29 cellular contexts compared by ENCODE assay signal in the genomic region with DNA sequence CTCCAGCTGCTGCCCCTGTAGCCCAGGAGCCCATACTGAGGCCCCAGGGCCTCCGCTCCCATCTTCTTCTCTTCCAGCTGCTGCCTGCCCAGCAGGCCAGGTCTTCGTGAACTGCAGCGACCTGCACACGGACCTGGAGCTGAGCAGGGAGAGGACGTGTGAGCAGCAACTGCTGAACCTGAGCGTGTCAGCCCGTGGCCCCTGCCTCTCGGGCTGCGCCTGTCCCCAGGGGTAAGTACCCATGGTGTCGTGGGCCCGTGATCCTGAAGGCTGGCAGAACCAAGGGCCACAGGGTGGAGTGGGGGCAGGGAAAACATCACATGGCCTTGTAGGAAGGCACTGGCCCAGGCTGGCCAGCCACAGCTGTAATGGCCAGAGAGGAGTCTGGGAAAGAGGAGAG. TPM values are rescaled to one million over a fixed set of nuclear protein-coding genes. Genes with fewer than 3 reads are reported as not detected.
"Had no signal": no experiment of that assay in that cellular context is flagged by ENCODE, and none has a peak within 500 bp of the region (broad histone marks: within the 10 kb centered on the region; RNA-seq: fewer than 3 reads in every experiment).

No MANE protein-coding gene starts in this region.

- ATAC-seq: left colon; lower lobe of right lung; mucosa of descending colon; pancreas; stimulated activated effector memory CD8-positive, alpha-beta T cell treated with anti-CD3 and anti-CD28 coated beads, Interleukin-12 subunit alpha, Interleukin-12 subunit beta, amount 100 ng/mL, for 72 hours had no signal

- H3K4me3 ChIP-seq: heart left ventricle, lower lobe of right lung, mucosa of descending colon, pancreas, psoas muscle, right atrium auricular region, skin epidermis, thoracic aorta, upper lobe of left lung had no signal

- H3K27ac Mint-ChIP-seq: activated naive CD4-positive, alpha-beta T cell treated with anti-CD3 and anti-CD28 coated beads for 36 hours; activated T-helper 2 cell treated with anti-CD3 and anti-CD28 coated beads, Interferon-gamma antibody, Interleukin-2, Interleukin-4, amounts not matched to agents 10 μg/mL and 5 μg/mL and 100 μg/mL, durations not matched to agents 14 hours and 24 hours and 36 hours; stimulated activated effector memory CD8-positive, alpha-beta T cell treated with anti-CD3 and anti-CD28 coated beads, Interleukin-12 subunit alpha, Interleukin-12 subunit beta, amount 100 ng/mL, for 72 hours; T-helper 1 cell treated with Interleukin-12 subunit alpha and Interleukin-12 subunit beta and Interleukin-4 antibody, amounts not matched to agents 30 μg/mL and 1 μg/mL, for 36 hours had no signal

- H3K36me3 ChIP-seq: heart left ventricle, lower lobe of right lung, pancreas, right atrium auricular region, thoracic aorta, upper lobe of left lung had no signal

- FAIRE-seq: bronchial epithelial cell, endometrium, islet of Langerhans, pancreas had no signal

- H3K4me1 Mint-ChIP-seq: neural crest cell had no signal

- H3K27me3 ChIP-seq: heart left ventricle, pancreas, right atrium auricular region, upper lobe of left lung had no signal

- H3K4me1 ChIP-seq: heart left ventricle, lower lobe of right lung, pancreas, psoas muscle, right atrium auricular region, upper lobe of left lung had no signal

- H3K9me3 Mint-ChIP-seq: activated naive CD4-positive, alpha-beta T cell treated with anti-CD3 and anti-CD28 coated beads for 36 hours; activated T-cell treated with anti-CD3 and anti-CD28 coated beads, Interleukin-2, amount 50 U/mL, for 4 hours; activated T-helper 2 cell treated with anti-CD3 and anti-CD28 coated beads, Interferon-gamma antibody, Interleukin-2, Interleukin-4, amounts not matched to agents 10 μg/mL and 5 μg/mL and 100 μg/mL, durations not matched to agents 14 hours and 24 hours and 36 hours; neural crest cell; stimulated activated effector memory CD8-positive, alpha-beta T cell treated with anti-CD3 and anti-CD28 coated beads, Interleukin-12 subunit alpha, Interleukin-12 subunit beta, amount 100 ng/mL, for 72 hours; T-helper 1 cell treated with Interleukin-12 subunit alpha and Interleukin-12 subunit beta and Interleukin-4 antibody, amounts not matched to agents 30 μg/mL and 1 μg/mL, for 36 hours had no signal

- H3K27ac ChIP-seq: heart left ventricle, lower lobe of right lung, pancreas, psoas muscle, right atrium auricular region, skin epidermis, thoracic aorta, upper lobe of left lung had no signal

- H3K36me3 Mint-ChIP-seq: stimulated activated effector memory CD8-positive, alpha-beta T cell treated with anti-CD3 and anti-CD28 coated beads, Interleukin-12 subunit alpha, Interleukin-12 subunit beta, amount 100 ng/mL, for 72 hours had no signal

- DNase-seq: activated CD4-positive, alpha-beta T cell treated with anti-CD3 and anti-CD28 coated beads for 48 hours; activated CD4-positive, CD25-positive, alpha-beta regulatory T cell; activated CD8-positive, alpha-beta memory T cell treated with anti-CD3 and anti-CD28 coated beads, Interleukin-2, amount 50 U/mL, for 48 hours; activated naive CD4-positive, alpha-beta T cell treated with anti-CD3 and anti-CD28 coated beads for 36 hours; activated T-cell treated with anti-CD3 and anti-CD28 coated beads, Interleukin-2, amount 50 U/mL, for 4 hours; amygdala; cortex of kidney; left colon; lower lobe of right lung; mesendoderm; mucosa of descending colon; psoas muscle; stimulated activated CD4-positive, alpha-beta T cell treated with anti-CD3 and anti-CD28 coated beads, Interleukin-2, amount 100 ng/mL, for 24 hours; T1000 had no signal

- H3K4me3 Mint-ChIP-seq: activated naive CD4-positive, alpha-beta T cell treated with anti-CD3 and anti-CD28 coated beads for 36 hours; activated T-cell treated with anti-CD3 and anti-CD28 coated beads, Interleukin-2, amount 50 U/mL, for 4 hours; neural crest cell; stimulated activated effector memory CD8-positive, alpha-beta T cell treated with anti-CD3 and anti-CD28 coated beads, Interleukin-12 subunit alpha, Interleukin-12 subunit beta, amount 100 ng/mL, for 72 hours; T-helper 1 cell treated with Interleukin-12 subunit alpha and Interleukin-12 subunit beta and Interleukin-4 antibody, amounts not matched to agents 30 μg/mL and 1 μg/mL, for 36 hours had no signal

- H3K9me3 ChIP-seq: lower lobe of right lung, mucosa of descending colon, pancreas, psoas muscle, thoracic aorta, upper lobe of left lung had no signal

RNA-seq across cellular contexts. Expression of a gene that starts 31.2 kb away (rescaled TPM):
- total RNA-seq: activated naive CD4-positive, alpha-beta T cell treated with anti-CD3 and anti-CD28 coated beads for 36 hours; activated T-cell treated with anti-CD3 and anti-CD28 coated beads, Interleukin-2, amount 50 U/mL, for 4 hours; activated T-helper 2 cell treated with anti-CD3 and anti-CD28 coated beads, Interferon-gamma antibody, Interleukin-2, Interleukin-4, amounts not matched to agents 10 μg/mL and 5 μg/mL and 100 μg/mL, durations not matched to agents 14 hours and 24 hours and 36 hours; bronchial epithelial cell; epithelial cell of proximal tubule; fibroblast of villous mesenchyme; heart left ventricle; left colon; lower lobe of right lung; neural crest cell; pancreas; psoas muscle; right atrium auricular region; thoracic aorta; upper lobe of left lung had no signal
- polyA plus RNA-seq: heart left ventricle, pancreas, psoas muscle had no signal

RNA-seq across cellular contexts. Expression of a gene that starts 34.1 kb away (rescaled TPM):
- total RNA-seq: activated naive CD4-positive, alpha-beta T cell treated with anti-CD3 and anti-CD28 coated beads for 36 hours; activated T-cell treated with anti-CD3 and anti-CD28 coated beads, Interleukin-2, amount 50 U/mL, for 4 hours; activated T-helper 2 cell treated with anti-CD3 and anti-CD28 coated beads, Interferon-gamma antibody, Interleukin-2, Interleukin-4, amounts not matched to agents 10 μg/mL and 5 μg/mL and 100 μg/mL, durations not matched to agents 14 hours and 24 hours and 36 hours; bronchial epithelial cell; fibroblast of villous mesenchyme; neural crest cell; psoas muscle; right atrium auricular region had no signal
